In the genomic region with DNA sequence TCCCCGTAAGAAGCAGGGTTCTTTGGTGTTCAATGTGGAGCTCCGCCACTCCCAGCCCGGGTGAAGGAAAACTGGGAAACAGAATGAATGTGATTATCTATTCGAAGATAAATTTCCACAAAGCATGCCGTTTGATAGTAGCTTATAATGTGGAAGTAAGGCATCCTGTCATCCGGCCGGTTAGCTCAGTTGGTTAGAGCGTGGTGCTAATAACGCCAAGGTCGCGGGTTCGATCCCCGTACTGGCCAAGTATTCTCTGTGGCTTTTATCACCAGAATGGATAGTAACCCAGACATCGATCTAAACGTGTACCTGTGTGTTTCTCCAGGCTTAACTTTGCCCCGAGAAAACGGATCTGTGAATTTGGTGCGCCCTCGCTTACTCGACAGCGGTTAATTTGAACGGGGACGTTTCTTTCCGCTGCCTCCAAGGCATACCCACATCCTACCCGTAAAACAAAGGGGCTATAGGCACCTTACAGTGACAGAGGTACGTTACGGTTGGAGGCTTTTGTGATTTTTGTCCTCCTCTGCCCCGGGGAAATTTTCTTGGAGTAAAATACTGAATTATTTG, we compare ENCODE assay signal across 8 cellular contexts.
A peak's percentile ranks its signal among the peaks of the same experiment; 100 is the strongest.
DNase-seq lines count a peak whose midpoint lies in the region; ATAC-seq and TF ChIP-seq lines count a peak whose summit lies in the region.

No MANE protein-coding gene starts in this region.

- H3K4me1 ChIP-seq in ES-I3 (ENCODE audit: insufficient read depth, low read length) (no peaks in the 10 kb centered on the region), SK-N-SH (ENCODE audit: control insufficient read depth in 1 of 2, insufficient read depth in 2 of 2, low read depth in 1 of 2, low read length in 1 of 2) (no peaks in the 10 kb centered on the region), heart right ventricle (peaks cover 0 to 20% (median 0%) of the 10 kb centered on the region in 9 donors), upper lobe of right lung (no peaks in the 10 kb centered on the region)

- DNase-seq in NCI-H1048 (lab: John Stamatoyannopoulos, UW) (peak; percentile 16), SK-N-SH (peak; percentile 62), heart right ventricle (peak; percentile 41 to 57), posterior vena cava (ENCODE audit: low spot score) (peak; percentile 87), upper lobe of right lung (peak; percentile 79)
- peak; percentile 82 to 86 for DNase-seq in activated naive CD4-positive, alpha-beta T cell treated with anti-CD3 and anti-CD28 coated beads, Interleukin-2, amount 50 U/mL, for 72 hours (ENCODE audit: low spot score in 2 of 2)

- H3K4me2 ChIP-seq in SK-N-SH: peak overlapping the region; percentile 75

- peak overlapping the region; percentile 47 to 60 for H3K27ac ChIP-seq in SK-N-SH (ENCODE audit: low read depth in 2 of 2, low read length in 1 of 2)
- H3K27ac ChIP-seq in heart right ventricle: no peak overlapping the region
- no peak overlapping the region for H3K27ac ChIP-seq in upper lobe of right lung

- no peaks in the 10 kb centered on the region for H4K20me1 ChIP-seq in SK-N-SH (ENCODE audit: insufficient read depth)

- H3K36me3 Mint-ChIP-seq in activated naive CD4-positive, alpha-beta T cell treated with anti-CD3 and anti-CD28 coated beads, Interleukin-2, amount 50 U/mL, for 72 hours: peaks cover 0 to 6% of the 10 kb centered on the region in 2 donors

- WGBS in SK-N-SH (ENCODE audit: low lambda C conversion rate): 2% methylated on average over 28 of the region's 28 CpGs
- WGBS in heart right ventricle, 2 donors: 1 to 2% methylated on average over 28 of the region's 28 CpGs

- H3K27me3 ChIP-seq in SK-N-SH (ENCODE audit: insufficient read depth) (no peaks in the 10 kb centered on the region), heart right ventricle (peaks cover 0 to 45% (median 22%) of the 10 kb centered on the region in 7 donors), upper lobe of right lung (peaks cover 6% of the 10 kb centered on the region)

- no peak for TF ChIP-seq RAD21 in SK-N-SH (IDR thresholded peaks at IDR 0.05; ENCODE audit: low read length)

- H3F3A ChIP-seq in SK-N-SH (replicated peaks; ENCODE audit: insufficient read depth): peaks cover 34% of the 10 kb centered on the region

- intact Hi-C loops in heart right ventricle (cut with DNase I): loop anchor here in 1 of 10 donors (10.0 kb wide), 1 partner anchor 163 kb away; no protein-coding TSS in a partner anchor
- intact Hi-C loops in posterior vena cava (cut with DNase I): no loop called here
- intact Hi-C loops in upper lobe of right lung (cut with DNase I): no loop called here

- H3K9me2 ChIP-seq in SK-N-SH: no peaks in the 10 kb centered on the region

- peak; percentile 68 for ATAC-seq in HG02571 (IDR thresholded peaks at IDR 0.05; ENCODE audit: unreplicated experiment)
- peak; percentile 81 to 87 for ATAC-seq in activated naive CD4-positive, alpha-beta T cell treated with anti-CD3 and anti-CD28 coated beads, Interleukin-2, amount 50 U/mL, for 72 hours
- ATAC-seq in heart right ventricle: peak in 7 of 8 donors; percentile 57 to 95 (median 79)
- ATAC-seq in upper lobe of right lung: peak; percentile 90

- H3K79me2 ChIP-seq in SK-N-SH (ENCODE audit: insufficient read depth): no peaks in the 10 kb centered on the region

- no peak for TF ChIP-seq EP300 in SK-N-SH (IDR thresholded peaks at IDR 0.05; ENCODE audit: borderline replicate concordance in 1 of 2, low read depth in 1 of 2, low read length in 1 of 2)

- H3K36me3 ChIP-seq in ES-I3 (ENCODE audit: insufficient read depth, low read length) (no peaks in the 10 kb centered on the region), SK-N-SH (replicated peaks in 1 of 2; ENCODE audit: control insufficient read depth in 1 of 2, insufficient read depth in 2 of 2, low read length in 1 of 2) (no peaks in the 10 kb centered on the region), heart right ventricle (no peaks in the 10 kb centered on the region), upper lobe of right lung (no peaks in the 10 kb centered on the region)

- CTCF ChIA-PET in SK-N-SH (lab: Yijun Ruan, JAX): interaction anchor here (0.8 to 2.1 kb wide), 18 partner anchors 10 to 854 kb away, joined by 3 to 12 read pairs (median 3); no protein-coding TSS in a partner anchor

- no peaks in the 10 kb centered on the region for H3K9me3 ChIP-seq in ES-I3 (ENCODE audit: control insufficient read depth, insufficient read depth, low read length)
- no peaks in the 10 kb centered on the region for H3K9me3 ChIP-seq in SK-N-SH
- H3K9me3 ChIP-seq in heart right ventricle: peaks cover 0 to 22% (median 0%) of the 10 kb centered on the region in 11 donors
- H3K9me3 ChIP-seq in upper lobe of right lung: no peaks in the 10 kb centered on the region

- POLR2A ChIA-PET in SK-N-SH (lab: Yijun Ruan, JAX): interaction anchor here (0.5 to 1.1 kb wide), 4 partner anchors 119 to 209 kb away, joined by 3 read pairs; a partner anchor contains a TSS

- peak overlapping the region; percentile 71 to 92 for H3K4me3 ChIP-seq in SK-N-SH (ENCODE audit: low read depth in 2 of 2, low read length in 1 of 2)
- H3K4me3 ChIP-seq in heart right ventricle: peak overlapping the region in 9 of 10 donors; percentile 24 to 56 (median 45)
- H3K4me3 ChIP-seq in upper lobe of right lung: peak overlapping the region; percentile 57

- H3K9me3 Mint-ChIP-seq in activated naive CD4-positive, alpha-beta T cell treated with anti-CD3 and anti-CD28 coated beads, Interleukin-2, amount 50 U/mL, for 72 hours: no peaks in the 10 kb centered on the region

- TF ChIP-seq CTCF in SK-N-SH (IDR thresholded peaks at IDR 0.05): no peak
- TF ChIP-seq CTCF in heart right ventricle (IDR thresholded peaks at IDR 0.05): no peak
- TF ChIP-seq CTCF in upper lobe of right lung (IDR thresholded peaks at IDR 0.05): no peak

- peak overlapping the region; percentile 83 for H2AFZ ChIP-seq in SK-N-SH (ENCODE audit: low read depth)

- peak overlapping the region; percentile 98 to 99 for H3K27ac Mint-ChIP-seq in activated naive CD4-positive, alpha-beta T cell treated with anti-CD3 and anti-CD28 coated beads, Interleukin-2, amount 50 U/mL, for 72 hours

- H3K9ac ChIP-seq in ES-I3 (ENCODE audit: low read depth, low read length) (peak overlapping the region; percentile 75), SK-N-SH (peak overlapping the region; percentile 48; the same call in 1 of the 2 replicates)

TF ChIP-seq in SK-N-SH, 30 proteins besides CTCF, POLR2A, EP300 and RAD21:
- TF ChIP-seq GABPA (IDR thresholded peaks at IDR 0.05; ENCODE audit: low read depth) (no peak), SIN3A (IDR thresholded peaks at IDR 0.05; ENCODE audit: borderline replicate concordance, low read depth, low read length) (0 out of 2 replicates have a peak, but pooled peaks have one; percentile 8), CHD2 (IDR thresholded peaks at IDR 0.05; ENCODE audit: low read length, partially characterized antibody) (peak; percentile 76), RXRA (IDR thresholded peaks at IDR 0.05; ENCODE audit: borderline replicate concordance, low read depth) (peak; percentile 94), FOSL2 (IDR thresholded peaks at IDR 0.05; ENCODE audit: borderline replicate concordance, low read depth) (peak; percentile 50), RCOR1 (IDR thresholded peaks at IDR 0.05; ENCODE audit: low read length) (peak; percentile 72), TAF1 (IDR thresholded peaks at IDR 0.05; ENCODE audit: borderline replicate concordance, low read depth, low read length) (peak; percentile 35; the same call in 1 of the 2 replicates), TEAD4 (IDR thresholded peaks at IDR 0.05; ENCODE audit: borderline replicate concordance, insufficient read depth) (peak; percentile 76; the same call in 1 of the 2 replicates), GATA2 (CRISPR knock-in tag; IDR thresholded peaks at IDR 0.05) (peak; percentile 33; the same call in 1 of the 2 replicates), FOXJ3 (CRISPR knock-in tag; IDR thresholded peaks at IDR 0.05) (no peak)
- TF ChIP-seq, protein P1, sequence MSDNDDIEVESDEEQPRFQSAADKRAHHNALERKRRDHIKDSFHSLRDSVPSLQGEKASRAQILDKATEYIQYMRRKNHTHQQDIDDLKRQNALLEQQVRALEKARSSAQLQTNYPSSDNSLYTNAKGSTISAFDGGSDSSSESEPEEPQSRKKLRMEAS (IDR thresholded peaks at IDR 0.05; ENCODE audit: low read depth): peak; percentile 54
- TF ChIP-seq, protein P2, sequence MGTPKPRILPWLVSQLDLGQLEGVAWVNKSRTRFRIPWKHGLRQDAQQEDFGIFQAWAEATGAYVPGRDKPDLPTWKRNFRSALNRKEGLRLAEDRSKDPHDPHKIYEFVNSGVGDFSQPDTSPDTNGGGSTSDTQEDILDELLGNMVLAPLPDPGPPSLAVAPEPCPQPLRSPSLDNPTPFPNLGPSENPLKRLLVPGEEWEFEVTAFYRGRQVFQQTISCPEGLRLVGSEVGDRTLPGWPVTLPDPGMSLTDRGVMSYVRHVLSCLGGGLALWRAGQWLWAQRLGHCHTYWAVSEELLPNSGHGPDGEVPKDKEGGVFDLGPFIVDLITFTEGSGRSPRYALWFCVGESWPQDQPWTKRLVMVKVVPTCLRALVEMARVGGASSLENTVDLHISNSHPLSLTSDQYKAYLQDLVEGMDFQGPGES (IDR thresholded peaks at IDR 0.05; ENCODE audit: low read depth, low read length): no peak

Comparison
In these comparisons a context has a peak if more than half of its experiments do, and no peak if none do; other contexts are left out.
1. DNase-seq: peak in every context shown above with its lines; median percentile 87 in posterior vena cava; 84 in activated naive CD4-positive, alpha-beta T cell treated with anti-CD3 and anti-CD28 coated beads, Interleukin-2, amount 50 U/mL, for 72 hours; 79 in upper lobe of right lung; 62 in SK-N-SH; 49 in heart right ventricle; 16 in NCI-H1048.
2. H3K27ac ChIP-seq: peak in SK-N-SH (2 of 2); none in heart right ventricle (0 of 10) and upper lobe of right lung (single experiment).
3. Peak in every context shown above with its lines, with median percentiles within 50 percentile points of each other: ATAC-seq and H3K4me3 ChIP-seq.